33 cellular contexts compared by ENCODE assay signal in genomic region chr7:123948122-123948521, GRCh38. TPM values are rescaled to one million over a fixed set of nuclear protein-coding genes. Genes with fewer than 3 reads are reported as not detected.
"Had no signal": no experiment of that assay in that cellular context is flagged by ENCODE, and none has a peak within 500 bp of the region (broad histone marks: within the 10 kb centered on the region; RNA-seq: fewer than 3 reads in every experiment).

No MANE protein-coding gene starts in this region.

- H3K27me3 ChIP-seq: body of pancreas, esophagus squamous epithelium had no signal

- H3K36me3 Mint-ChIP-seq: activated naive CD4-positive, alpha-beta T cell treated with anti-CD3 and anti-CD28 coated beads, Interleukin-2, amount 10 ng/mL, durations not matched to agents 7 days and 5 days; activated naive CD4-positive, alpha-beta T cell treated with anti-CD3 and anti-CD28 coated beads, Interleukin-2, amount 50 U/mL, for 72 hours; activated naive CD8-positive, alpha-beta T cell treated with anti-CD3 and anti-CD28 coated beads, Interleukin-2, amount 10 ng/mL, durations not matched to agents 7 days and 5 days had no signal

- H3K36me3 ChIP-seq: esophagus squamous epithelium had no signal

- H3K27ac ChIP-seq: body of pancreas, epithelial cell of prostate, esophagus squamous epithelium had no signal

- H3K4me1 Mint-ChIP-seq: activated CD4-positive, alpha-beta memory T cell treated with anti-CD3 and anti-CD28 coated beads, Interleukin-2, amount 10 ng/mL, durations not matched to agents 7 days and 5 days; activated CD4-positive, alpha-beta T cell treated with anti-CD3 and anti-CD28 coated beads, Interleukin-2, amount 10 ng/mL, durations not matched to agents 7 days and 5 days; activated naive CD4-positive, alpha-beta T cell treated with anti-CD3 and anti-CD28 coated beads, Interleukin-2, amount 10 ng/mL, durations not matched to agents 7 days and 5 days; activated naive CD8-positive, alpha-beta T cell treated with anti-CD3 and anti-CD28 coated beads, Interleukin-2, amount 10 ng/mL, durations not matched to agents 7 days and 5 days had no signal

- H3K9me3 ChIP-seq: body of pancreas, esophagus squamous epithelium had no signal

- DNase-seq: activated CD4-positive, alpha-beta memory T cell treated with anti-CD3 and anti-CD28 coated beads, Interleukin-2, amount 10 ng/mL, durations not matched to agents 7 days and 5 days; activated CD4-positive, alpha-beta T cell treated with anti-CD3 and anti-CD28 coated beads for 1 hour; activated CD4-positive, alpha-beta T cell treated with anti-CD3 and anti-CD28 coated beads for 4 hours; activated CD4-positive, alpha-beta T cell treated with anti-CD3 and anti-CD28 coated beads, Interleukin-2, amount 10 ng/mL, durations not matched to agents 7 days and 5 days; activated CD4-positive, alpha-beta T cell treated with anti-CD3 and anti-CD28 coated beads, Interleukin-2, amount 50 U/mL, for 4 hours; activated CD8-positive, alpha-beta memory T cell treated with anti-CD3 and anti-CD28 coated beads, Interleukin-2, amount 50 U/mL, for 48 hours; activated gamma-delta T cell; activated naive CD4-positive, alpha-beta T cell; activated naive CD4-positive, alpha-beta T cell treated with anti-CD3 and anti-CD28 coated beads, Interleukin-2, amount 10 ng/mL, durations not matched to agents 7 days and 5 days; activated naive CD8-positive, alpha-beta T cell treated with anti-CD3 and anti-CD28 coated beads, Interleukin-2, amount 10 ng/mL, durations not matched to agents 7 days and 5 days; activated T-cell treated with anti-CD3 and anti-CD28 coated beads for 4 hours; activated T-cell treated with anti-CD3 and anti-CD28 coated beads, Interleukin-2, amount 50 U/mL, for 24 hours; activated T-cell treated with anti-CD3 and anti-CD28 coated beads, Interleukin-2, amount 50 U/mL, for 72 hours; anterior cingulate cortex; body of pancreas; caudate nucleus; cortex of kidney; dermis blood vessel endothelial cell; effector CD4-positive, alpha-beta T cell; esophagus squamous epithelium; head of caudate nucleus; T-helper 2 cell had no signal

- H3K27me3 Mint-ChIP-seq: activated CD4-positive, alpha-beta memory T cell treated with anti-CD3 and anti-CD28 coated beads, Interleukin-2, amount 10 ng/mL, durations not matched to agents 7 days and 5 days; activated naive CD4-positive, alpha-beta T cell treated with anti-CD3 and anti-CD28 coated beads, Interleukin-2, amount 10 ng/mL, durations not matched to agents 7 days and 5 days had no signal

- FAIRE-seq: colon, endometrium, endothelial cell of umbilical vein, frontal cortex had no signal

- H3K9me3 Mint-ChIP-seq: activated CD4-positive, alpha-beta memory T cell treated with anti-CD3 and anti-CD28 coated beads, Interleukin-2, amount 10 ng/mL, durations not matched to agents 7 days and 5 days; activated CD4-positive, alpha-beta T cell treated with anti-CD3 and anti-CD28 coated beads, Interleukin-2, amount 10 ng/mL, durations not matched to agents 7 days and 5 days; activated naive CD4-positive, alpha-beta T cell treated with anti-CD3 and anti-CD28 coated beads, Interleukin-2, amount 10 ng/mL, durations not matched to agents 7 days and 5 days; activated naive CD4-positive, alpha-beta T cell treated with anti-CD3 and anti-CD28 coated beads, Interleukin-2, amount 50 U/mL, for 72 hours; activated naive CD8-positive, alpha-beta T cell treated with anti-CD3 and anti-CD28 coated beads, Interleukin-2, amount 10 ng/mL, durations not matched to agents 7 days and 5 days; activated T-cell treated with anti-CD3 and anti-CD28 coated beads, Interleukin-2, amount 50 U/mL, for 24 hours; activated T-cell treated with anti-CD3 and anti-CD28 coated beads, Interleukin-2, amount 50 U/mL, for 72 hours had no signal

- H3K4me3 ChIP-seq: body of pancreas, esophagus squamous epithelium had no signal

- H3K4me3 Mint-ChIP-seq: activated CD4-positive, alpha-beta memory T cell treated with anti-CD3 and anti-CD28 coated beads, Interleukin-2, amount 10 ng/mL, durations not matched to agents 7 days and 5 days; activated CD4-positive, alpha-beta T cell treated with anti-CD3 and anti-CD28 coated beads, Interleukin-2, amount 10 ng/mL, durations not matched to agents 7 days and 5 days; activated naive CD4-positive, alpha-beta T cell treated with anti-CD3 and anti-CD28 coated beads, Interleukin-2, amount 10 ng/mL, durations not matched to agents 7 days and 5 days; activated naive CD8-positive, alpha-beta T cell treated with anti-CD3 and anti-CD28 coated beads, Interleukin-2, amount 10 ng/mL, durations not matched to agents 7 days and 5 days; activated T-cell treated with anti-CD3 and anti-CD28 coated beads, Interleukin-2, amount 50 U/mL, for 24 hours; activated T-cell treated with anti-CD3 and anti-CD28 coated beads, Interleukin-2, amount 50 U/mL, for 72 hours had no signal

- H3K4me1 ChIP-seq: body of pancreas, esophagus squamous epithelium had no signal

- H3K27ac Mint-ChIP-seq: activated CD4-positive, alpha-beta memory T cell treated with anti-CD3 and anti-CD28 coated beads, Interleukin-2, amount 10 ng/mL, durations not matched to agents 7 days and 5 days; activated CD4-positive, alpha-beta T cell treated with anti-CD3 and anti-CD28 coated beads, Interleukin-2, amount 10 ng/mL, durations not matched to agents 7 days and 5 days; activated naive CD4-positive, alpha-beta T cell treated with anti-CD3 and anti-CD28 coated beads, Interleukin-2, amount 10 ng/mL, durations not matched to agents 7 days and 5 days; activated naive CD4-positive, alpha-beta T cell treated with anti-CD3 and anti-CD28 coated beads, Interleukin-2, amount 50 U/mL, for 72 hours; activated naive CD8-positive, alpha-beta T cell treated with anti-CD3 and anti-CD28 coated beads, Interleukin-2, amount 10 ng/mL, durations not matched to agents 7 days and 5 days; activated T-cell treated with anti-CD3 and anti-CD28 coated beads, Interleukin-2, amount 50 U/mL, for 24 hours; activated T-cell treated with anti-CD3 and anti-CD28 coated beads, Interleukin-2, amount 50 U/mL, for 72 hours had no signal

- ATAC-seq: activated naive CD4-positive, alpha-beta T cell treated with anti-CD3 and anti-CD28 coated beads, Interleukin-2, amount 50 U/mL, for 72 hours; activated T-cell treated with anti-CD3 and anti-CD28 coated beads, Interleukin-2, amount 50 U/mL, for 72 hours; body of pancreas had no signal

RNA-seq across cellular contexts. Expression of gene SPAM1, which starts 23.1 kb away (rescaled TPM):
- total RNA-seq: activated CD4-positive, alpha-beta memory T cell treated with anti-CD3 and anti-CD28 coated beads, Interleukin-2, amount 10 ng/mL, durations not matched to agents 7 days and 5 days; activated CD4-positive, alpha-beta T cell treated with anti-CD3 and anti-CD28 coated beads, Interleukin-2, amount 10 ng/mL, durations not matched to agents 7 days and 5 days; activated naive CD4-positive, alpha-beta T cell treated with anti-CD3 and anti-CD28 coated beads, Interleukin-2, amount 50 U/mL, for 72 hours; activated naive CD8-positive, alpha-beta T cell treated with anti-CD3 and anti-CD28 coated beads, Interleukin-2, amount 10 ng/mL, durations not matched to agents 7 days and 5 days; activated T-cell treated with anti-CD3 and anti-CD28 coated beads, Interleukin-2, amount 50 U/mL, for 72 hours; body of pancreas; chondrocyte; dermis blood vessel endothelial cell; endothelial cell of umbilical vein; esophagus squamous epithelium; fibroblast of lung; fibroblast of villous mesenchyme; frontal cortex; T-helper 1 cell treated with Interleukin-12 subunit alpha and Interleukin-12 subunit beta and Interleukin-4 antibody, amounts not matched to agents 30 ng/mL and 1 ng/mL, for 36 hours had no signal
- polyA plus RNA-seq: endothelial cell of umbilical vein, esophagus, fibroblast of lung had no signal
